19 cellular contexts compared by ENCODE assay signal in the genomic region with DNA sequence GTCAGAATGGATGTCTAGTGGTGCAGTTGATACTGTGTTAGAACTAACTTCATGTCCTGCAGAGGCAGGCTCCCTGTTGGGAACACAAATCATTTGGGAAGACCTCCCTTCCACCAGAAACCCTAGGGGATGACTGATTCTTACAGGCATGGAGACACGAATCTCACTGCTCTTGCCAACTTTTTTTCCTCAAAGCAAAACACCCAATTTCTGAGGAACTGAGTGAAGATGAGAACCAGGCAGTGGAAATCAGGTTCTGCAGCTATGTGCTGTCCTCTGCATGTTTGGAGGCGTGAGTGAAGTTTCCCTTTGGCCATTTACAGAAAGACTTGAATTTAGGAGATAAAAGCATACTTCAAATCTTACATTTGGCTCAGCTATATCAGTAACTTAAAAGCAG.
"Had no signal": no experiment of that assay in that cellular context is flagged by ENCODE, and none has a peak within 500 bp of the region (broad histone marks: within the 10 kb centered on the region; RNA-seq: fewer than 3 reads in every experiment).

No MANE protein-coding gene starts in this region.

- H3K36me3 ChIP-seq: lower lobe of right lung, right lobe of liver, upper lobe of left lung had no signal

- FAIRE-seq: colon had no signal

- H3K4me1 Mint-ChIP-seq: activated naive CD4-positive, alpha-beta T cell treated with anti-CD3 and anti-CD28 coated beads, Interleukin-2, amount 50 U/mL, for 24 hours; immature natural killer cell; naive thymus-derived CD8-positive, alpha-beta T cell; stimulated activated naive B cell treated with anti-CD40 and anti-IgM and Interleukin-4, amounts not matched to agents 10 μg/mL and 1 μg/mL and 100 μg/mL, for 72 hours had no signal

- H3K9me3 Mint-ChIP-seq: activated naive CD4-positive, alpha-beta T cell treated with anti-CD3 and anti-CD28 coated beads, Interleukin-2, amount 50 U/mL, for 24 hours had no signal

- H3K4me3 ChIP-seq: lower lobe of right lung, mucosa of descending colon, psoas muscle, right lobe of liver, upper lobe of left lung had no signal

- H3K36me3 Mint-ChIP-seq: activated naive CD4-positive, alpha-beta T cell treated with anti-CD3 and anti-CD28 coated beads, Interleukin-2, amount 50 U/mL, for 24 hours; immature natural killer cell; naive thymus-derived CD8-positive, alpha-beta T cell; stimulated activated naive B cell treated with anti-CD40 and anti-IgM and Interleukin-4, amounts not matched to agents 10 μg/mL and 1 μg/mL and 100 μg/mL, for 72 hours had no signal

- H3K27me3 Mint-ChIP-seq: activated T-cell treated with anti-CD3 and anti-CD28 coated beads, Interleukin-2, amount 50 U/mL, for 24 hours; stimulated activated naive B cell treated with anti-CD40 and anti-IgM and Interleukin-4, amounts not matched to agents 10 μg/mL and 1 μg/mL and 100 μg/mL, for 72 hours had no signal

- ATAC-seq: activated CD4-positive, CD25-positive, alpha-beta regulatory T cell treated with anti-CD3 and anti-CD28 coated beads, Interleukin-2, amount 50 U/mL, for 24 hours; left cardiac atrium; lower lobe of right lung; mucosa of descending colon; naive thymus-derived CD8-positive, alpha-beta T cell; psoas muscle; right lobe of liver; stimulated activated naive B cell treated with anti-CD40 and anti-IgM and Interleukin-4, amounts not matched to agents 10 μg/mL and 1 μg/mL and 100 μg/mL, for 72 hours had no signal

- H3K4me1 ChIP-seq: lower lobe of right lung, psoas muscle, right lobe of liver, upper lobe of left lung had no signal

- H3K4me3 Mint-ChIP-seq: activated naive CD4-positive, alpha-beta T cell treated with anti-CD3 and anti-CD28 coated beads, Interleukin-2, amount 50 U/mL, for 24 hours; activated T-cell treated with anti-CD3 and anti-CD28 coated beads, Interleukin-2, amount 50 U/mL, for 24 hours; immature natural killer cell; naive thymus-derived CD8-positive, alpha-beta T cell; stimulated activated naive B cell treated with anti-CD40 and anti-IgM and Interleukin-4, amounts not matched to agents 10 μg/mL and 1 μg/mL and 100 μg/mL, for 72 hours had no signal

- H3K27me3 ChIP-seq: right lobe of liver, upper lobe of left lung had no signal

- H3K27ac ChIP-seq: lower lobe of right lung, psoas muscle, right lobe of liver, upper lobe of left lung had no signal

- H3K27ac Mint-ChIP-seq: activated naive CD4-positive, alpha-beta T cell treated with anti-CD3 and anti-CD28 coated beads, Interleukin-2, amount 50 U/mL, for 24 hours; activated T-cell treated with anti-CD3 and anti-CD28 coated beads, Interleukin-2, amount 50 U/mL, for 24 hours; immature natural killer cell; naive thymus-derived CD8-positive, alpha-beta T cell; stimulated activated naive B cell treated with anti-CD40 and anti-IgM and Interleukin-4, amounts not matched to agents 10 μg/mL and 1 μg/mL and 100 μg/mL, for 72 hours had no signal

- DNase-seq: activated effector memory CD4-positive, alpha-beta T cell treated with Interleukin-2 at 50 U/mL for 16 hours; activated T-cell treated with anti-CD3 and anti-CD28 coated beads, Interleukin-2, amount 50 U/mL, for 24 hours; amniotic stem cell; effector CD4-positive, alpha-beta T cell; immature natural killer cell; left cardiac atrium; lower lobe of right lung; mucosa of descending colon; naive thymus-derived CD8-positive, alpha-beta T cell; occipital lobe; psoas muscle; right lobe of liver; stimulated activated CD4-positive, alpha-beta T cell treated with anti-CD3 and anti-CD28 coated beads, Interleukin-2, amount 100 ng/mL, for 24 hours; stimulated activated naive B cell treated with anti-CD40 and anti-IgM and Interleukin-4, amounts not matched to agents 10 μg/mL and 1 μg/mL and 100 μg/mL, for 72 hours; substantia nigra; upper lobe of left lung had no signal

- H3K9me3 ChIP-seq: lower lobe of right lung, mucosa of descending colon, psoas muscle, right lobe of liver, upper lobe of left lung had no signal
